22 cellular contexts compared by ENCODE assay signal in genomic region chr13:49545661-49546060, GRCh38.
"Had no signal": no experiment of that assay in that cellular context is flagged by ENCODE, and none has a peak within 500 bp of the region (broad histone marks: within the 10 kb centered on the region; RNA-seq: fewer than 3 reads in every experiment).

No MANE protein-coding gene starts in this region.

- H3K27ac ChIP-seq: foreskin keratinocyte, hepatocyte, left lung, lower lobe of right lung, parathyroid adenoma, psoas muscle, right lobe of liver, suprapubic skin, tibial artery, upper lobe of right lung had no signal

- H3K27me3 ChIP-seq: foreskin keratinocyte, hepatocyte, left lung, right lobe of liver, suprapubic skin, tibial artery, upper lobe of right lung had no signal

- H3K4me1 Mint-ChIP-seq: nephron; stimulated activated effector memory CD8-positive, alpha-beta T cell treated with anti-CD3 and anti-CD28 coated beads, Interleukin-12 subunit alpha, Interleukin-12 subunit beta, amount 100 ng/mL, for 72 hours had no signal

- H3K27ac Mint-ChIP-seq: effector memory CD8-positive, alpha-beta T cell; naive B cell; stimulated activated effector memory CD8-positive, alpha-beta T cell treated with anti-CD3 and anti-CD28 coated beads, Interleukin-12 subunit alpha, Interleukin-12 subunit beta, amount 100 ng/mL, for 72 hours had no signal

- FAIRE-seq: endothelial cell of umbilical vein had no signal

- H3K4me3 Mint-ChIP-seq: effector memory CD8-positive, alpha-beta T cell; naive B cell; nephron; stimulated activated effector memory CD8-positive, alpha-beta T cell treated with anti-CD3 and anti-CD28 coated beads, Interleukin-12 subunit alpha, Interleukin-12 subunit beta, amount 100 ng/mL, for 72 hours had no signal

- H3K4me1 ChIP-seq: foreskin keratinocyte, lower lobe of right lung, parathyroid adenoma, psoas muscle, right lobe of liver, suprapubic skin, tibial artery, upper lobe of right lung had no signal

- ATAC-seq: effector memory CD8-positive, alpha-beta T cell; foreskin keratinocyte; left lung; lower lobe of right lung; psoas muscle; right lobe of liver; stimulated activated effector memory CD8-positive, alpha-beta T cell treated with anti-CD3 and anti-CD28 coated beads, Interleukin-12 subunit alpha, Interleukin-12 subunit beta, amount 100 ng/mL, for 72 hours; stimulated activated naive CD8-positive, alpha-beta T cell treated with anti-CD3 and anti-CD28 coated beads, Interleukin-15, Interleukin-2, amounts not matched to agents 100 U/mL and 50 U/mL, for 24 hours; upper lobe of right lung had no signal

- H3K27me3 Mint-ChIP-seq: effector memory CD8-positive, alpha-beta T cell; naive B cell had no signal

- H3K9me3 ChIP-seq: left lung, lower lobe of right lung, psoas muscle, right lobe of liver, suprapubic skin, tibial artery, upper lobe of right lung had no signal

- DNase-seq: effector memory CD8-positive, alpha-beta T cell; erythroblast; foreskin keratinocyte; head of caudate nucleus; left lung; lower lobe of right lung; mesenchymal stem cell; naive B cell; psoas muscle; retina; right lobe of liver; stimulated activated CD4-positive, alpha-beta T cell treated with anti-CD3 and anti-CD28 coated beads, Interleukin-4, amount 100 ng/mL, for 1 hour; stimulated activated CD8-positive, alpha-beta memory T cell treated with anti-CD3 and anti-CD28 coated beads, Interleukin-4, amount 100 ng/mL, for 48 hours; stimulated activated naive CD8-positive, alpha-beta T cell treated with anti-CD3 and anti-CD28 coated beads, Interleukin-15, Interleukin-2, amounts not matched to agents 100 U/mL and 50 U/mL, for 24 hours; tibial artery; upper lobe of right lung had no signal

- H3K9me3 Mint-ChIP-seq: effector memory CD8-positive, alpha-beta T cell; naive B cell; nephron; stimulated activated effector memory CD8-positive, alpha-beta T cell treated with anti-CD3 and anti-CD28 coated beads, Interleukin-12 subunit alpha, Interleukin-12 subunit beta, amount 100 ng/mL, for 72 hours had no signal

- H3K4me3 ChIP-seq: hepatocyte, left lung, lower lobe of right lung, psoas muscle, right lobe of liver, suprapubic skin, tibial artery, upper lobe of right lung had no signal
